ENCODE assay signal across 23 cellular contexts in the genomic region with DNA sequence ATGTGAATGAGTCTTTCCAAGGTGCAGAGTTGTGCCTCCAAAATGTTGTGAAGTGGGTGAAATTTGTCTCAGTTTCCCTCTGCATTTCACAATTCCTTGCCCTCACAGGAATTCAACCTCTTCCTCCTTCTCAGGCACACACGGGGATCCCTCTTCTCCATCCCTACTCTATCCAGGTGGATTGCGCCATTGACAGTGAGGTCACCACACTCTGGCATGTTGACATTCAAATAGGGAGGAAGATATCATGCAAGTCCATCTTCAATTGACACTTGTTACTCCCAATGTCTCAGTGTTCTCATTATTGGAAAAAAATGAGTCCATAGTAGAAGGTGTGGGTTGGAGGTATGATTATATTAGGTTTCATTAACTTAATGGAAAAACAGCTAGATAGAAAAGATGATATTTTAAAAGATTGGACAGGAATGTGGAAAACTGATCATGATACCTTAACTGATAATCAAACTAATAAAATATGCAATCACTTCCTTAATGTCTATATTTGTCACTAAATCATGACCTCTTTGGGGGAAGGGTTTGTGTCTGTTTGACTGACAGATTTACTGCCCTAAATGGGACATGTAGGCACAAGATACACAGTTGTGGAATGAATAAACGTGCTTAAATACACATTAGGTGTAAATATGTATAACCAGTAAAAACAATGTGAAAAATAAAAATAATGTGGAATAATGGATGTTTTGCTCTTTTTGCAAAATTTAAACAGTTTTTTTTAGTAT.
DNase-seq lines count a peak whose midpoint lies in the region; FAIRE-seq and TF ChIP-seq lines count a peak whose summit lies in the region.
"Had no signal": no experiment of that assay in that cellular context is flagged by ENCODE, and none has a peak within 500 bp of the region (broad histone marks: within the 10 kb centered on the region; RNA-seq: fewer than 3 reads in every experiment).

No MANE protein-coding gene starts in this region.

- H3K56ac ChIP-seq in mesendoderm (ENCODE audit: low read length) = no peak overlapping the region

- no peaks in the 10 kb centered on the region for H3K9me3 Mint-ChIP-seq in activated T-helper 2 cell treated with anti-CD3 and anti-CD28 coated beads, Interferon-gamma antibody, Interleukin-2, Interleukin-4, amounts not matched to agents 10 μg/mL and 5 μg/mL and 100 μg/mL, durations not matched to agents 14 hours and 24 hours and 36 hours
- H3K9me3 Mint-ChIP-seq: CD14-positive monocyte had no signal

- no peak overlapping the region for H3K4ac ChIP-seq in mesendoderm (ENCODE audit: low read depth, low read length)

- no peak overlapping the region for H3K27ac ChIP-seq in mesendoderm (ENCODE audit: low read depth, low read length)
- peak overlapping the region; percentile 2 to 52 for H3K27ac ChIP-seq in tibial artery
- H3K27ac ChIP-seq: A549, SJSA1 had no signal

- H4K8ac ChIP-seq in mesendoderm (ENCODE audit: low read depth, low read length) = no peak overlapping the region

- H3K4me1 ChIP-seq in mesendoderm (ENCODE audit: control insufficient read depth, low read depth, low read length) (no peaks in the 10 kb centered on the region), tibial artery (peaks cover 0 to 52% (median 11%) of the 10 kb centered on the region in 4 donors)
- H3K4me1 ChIP-seq: A549, SJSA1 had no signal

- no peak overlapping the region for H4K5ac ChIP-seq in mesendoderm (ENCODE audit: low read length)

- intact Hi-C loops in tibial artery (cut with DNase I; ENCODE audit: low total_unique reads) = no loop called here
- intact Hi-C loops in activated T-helper 2 cell treated with anti-CD3 and anti-CD28 coated beads, Interferon-gamma antibody, Interleukin-2, Interleukin-4, amounts not matched to agents 10 μg/mL and 5 μg/mL and 100 μg/mL, durations not matched to agents 14 hours and 24 hours and 36 hours (cut with micrococcal nuclease) = no loop called here

- no peaks in the 10 kb centered on the region for H3K36me3 Mint-ChIP-seq in activated T-helper 2 cell treated with anti-CD3 and anti-CD28 coated beads, Interferon-gamma antibody, Interleukin-2, Interleukin-4, amounts not matched to agents 10 μg/mL and 5 μg/mL and 100 μg/mL, durations not matched to agents 14 hours and 24 hours and 36 hours (ENCODE audit: low read depth)
- H3K36me3 Mint-ChIP-seq: CD14-positive monocyte; CD8-positive, alpha-beta memory T cell had no signal

- no peak overlapping the region for H3K18ac ChIP-seq in mesendoderm (ENCODE audit: low read length)

- no peak overlapping the region for H2BK120ac ChIP-seq in mesendoderm (ENCODE audit: low read depth, low read length)

- no peak overlapping the region for H3K4me2 ChIP-seq in mesendoderm (ENCODE audit: low read length)
- H3K4me2 ChIP-seq: A549 had no signal

- no peak overlapping the region for H3K9ac ChIP-seq in mesendoderm (ENCODE audit: low read length)

- H3K4me1 Mint-ChIP-seq in activated T-helper 2 cell treated with anti-CD3 and anti-CD28 coated beads, Interferon-gamma antibody, Interleukin-2, Interleukin-4, amounts not matched to agents 10 μg/mL and 5 μg/mL and 100 μg/mL, durations not matched to agents 14 hours and 24 hours and 36 hours (ENCODE audit: low read depth) = no peaks in the 10 kb centered on the region
- H3K4me1 Mint-ChIP-seq: CD8-positive, alpha-beta memory T cell had no signal

- H2BK15ac ChIP-seq in mesendoderm (replicated peaks; ENCODE audit: low read depth) = no peak overlapping the region

- H3K23ac ChIP-seq in mesendoderm (ENCODE audit: low read length) = no peak overlapping the region

- no peaks in the 10 kb centered on the region for H3K79me2 ChIP-seq in mesendoderm (ENCODE audit: control insufficient read depth, insufficient read depth, low read length)

- no peaks in the 10 kb centered on the region for H3K27me3 ChIP-seq in bronchial epithelial cell (ENCODE audit: control insufficient read depth, insufficient read depth, low read length)
- no peaks in the 10 kb centered on the region for H3K27me3 ChIP-seq in mesendoderm (ENCODE audit: insufficient read depth, low read length, poor library complexity)
- no peaks in the 10 kb centered on the region for H3K27me3 ChIP-seq in tibial artery
- H3K27me3 ChIP-seq: BE2C, SJSA1 had no signal

- H3K4me3 Mint-ChIP-seq in activated T-helper 2 cell treated with anti-CD3 and anti-CD28 coated beads, Interferon-gamma antibody, Interleukin-2, Interleukin-4, amounts not matched to agents 10 μg/mL and 5 μg/mL and 100 μg/mL, durations not matched to agents 14 hours and 24 hours and 36 hours (ENCODE audit: low read depth) = no peak overlapping the region
- H3K4me3 Mint-ChIP-seq: CD14-positive monocyte; CD8-positive, alpha-beta memory T cell had no signal

- peak; percentile 69 for FAIRE-seq in HTR-8/SVneo (lab: Jason Lieb, UNC)
- no peak for FAIRE-seq in bronchial epithelial cell (lab: Jason Lieb, UNC)
- FAIRE-seq: A549, GM18507 had no signal

- H3K36me3 ChIP-seq in bronchial epithelial cell (ENCODE audit: control insufficient read depth, insufficient read depth, low read length) (no peaks in the 10 kb centered on the region), mesendoderm (ENCODE audit: control insufficient read depth, insufficient read depth, low read length) (no peaks in the 10 kb centered on the region), tibial artery (no peaks in the 10 kb centered on the region)
- H3K36me3 ChIP-seq: BE2C, SJSA1 had no signal

- no peak overlapping the region for H2AK5ac ChIP-seq in mesendoderm (ENCODE audit: low read length)

- TF ChIP-seq CTCF in bronchial epithelial cell (IDR thresholded peaks at IDR 0.05; ENCODE audit: insufficient read depth, low read length, severe bottlenecking) (no peak), tibial artery (IDR thresholded peaks at IDR 0.05) (no peak)

- H3K27me3 Mint-ChIP-seq in activated T-helper 2 cell treated with anti-CD3 and anti-CD28 coated beads, Interferon-gamma antibody, Interleukin-2, Interleukin-4, amounts not matched to agents 10 μg/mL and 5 μg/mL and 100 μg/mL, durations not matched to agents 14 hours and 24 hours and 36 hours (ENCODE audit: low read depth) = no peaks in the 10 kb centered on the region
- H3K27me3 Mint-ChIP-seq: CD8-positive, alpha-beta memory T cell had no signal

- H3K4me3 ChIP-seq in bronchial epithelial cell (ENCODE audit: low read depth, low read length) = no peak overlapping the region
- no peak overlapping the region for H3K4me3 ChIP-seq in mesendoderm (ENCODE audit: low read length)
- no peak overlapping the region for H3K4me3 ChIP-seq in tibial artery
- H3K4me3 ChIP-seq: A549, SJSA1 had no signal

- no CpG with 5 or more reads among the region's 3 CpGs for WGBS in mesendoderm (ENCODE audit: extremely low coverage, insufficient coverage, low lambda C conversion rate)

- DNase-seq in HTR-8/SVneo (ENCODE audit: insufficient read length, low spot score) (no peak), bronchial epithelial cell (ENCODE audit: low read depth) (peak; percentile 3), mesendoderm (peak; percentile 1), tibial artery (no peak), islet precursor cell (no peak), DMS153 (lab: John Stamatoyannopoulos, UW) (no peak)
- DNase-seq in activated T-helper 2 cell treated with anti-CD3 and anti-CD28 coated beads, Interferon-gamma antibody, Interleukin-2, Interleukin-4, amounts not matched to agents 10 μg/mL and 5 μg/mL and 100 μg/mL, durations not matched to agents 14 hours and 24 hours and 36 hours (ENCODE audit: low spot score) = no peak
- DNase-seq: BE2C; CD8-positive, alpha-beta memory T cell; DMS 273 treated with DMSO at 0.1 percent for 48 hours; H7; IMR-90; KG1; MM.1S; NCI-H2029; NCI-H446; NCI-H526 treated with DMSO at 0.1 percent for 48 hours; Right ventricle myocardium superior; RPMI8226 had no signal

- no peak overlapping the region for H2BK5ac ChIP-seq in mesendoderm (ENCODE audit: low read length)

- no peaks in the 10 kb centered on the region for H3K9me3 ChIP-seq in tibial artery
- H3K9me3 ChIP-seq: A549, BE2C, SJSA1 had no signal

- no peaks in the 10 kb centered on the region for H3K79me1 ChIP-seq in mesendoderm (ENCODE audit: low read length)

- H3K27ac Mint-ChIP-seq in activated T-helper 2 cell treated with anti-CD3 and anti-CD28 coated beads, Interferon-gamma antibody, Interleukin-2, Interleukin-4, amounts not matched to agents 10 μg/mL and 5 μg/mL and 100 μg/mL, durations not matched to agents 14 hours and 24 hours and 36 hours = no peak overlapping the region
- H3K27ac Mint-ChIP-seq: CD8-positive, alpha-beta memory T cell had no signal

Comparison
In these comparisons a context has a peak if more than half of its experiments do, and no peak if none do; other contexts are left out.
1. DNase-seq: peak in bronchial epithelial cell (single experiment) and mesendoderm (single experiment); none in HTR-8/SVneo (single experiment), tibial artery (0 of 2), islet precursor cell (single experiment), DMS153 (single experiment) and activated T-helper 2 cell treated with anti-CD3 and anti-CD28 coated beads, Interferon-gamma antibody, Interleukin-2, Interleukin-4, amounts not matched to agents 10 μg/mL and 5 μg/mL and 100 μg/mL, durations not matched to agents 14 hours and 24 hours and 36 hours (single experiment).